Comparison of ENCODE assay signal across 10 cellular contexts in the genomic region with DNA sequence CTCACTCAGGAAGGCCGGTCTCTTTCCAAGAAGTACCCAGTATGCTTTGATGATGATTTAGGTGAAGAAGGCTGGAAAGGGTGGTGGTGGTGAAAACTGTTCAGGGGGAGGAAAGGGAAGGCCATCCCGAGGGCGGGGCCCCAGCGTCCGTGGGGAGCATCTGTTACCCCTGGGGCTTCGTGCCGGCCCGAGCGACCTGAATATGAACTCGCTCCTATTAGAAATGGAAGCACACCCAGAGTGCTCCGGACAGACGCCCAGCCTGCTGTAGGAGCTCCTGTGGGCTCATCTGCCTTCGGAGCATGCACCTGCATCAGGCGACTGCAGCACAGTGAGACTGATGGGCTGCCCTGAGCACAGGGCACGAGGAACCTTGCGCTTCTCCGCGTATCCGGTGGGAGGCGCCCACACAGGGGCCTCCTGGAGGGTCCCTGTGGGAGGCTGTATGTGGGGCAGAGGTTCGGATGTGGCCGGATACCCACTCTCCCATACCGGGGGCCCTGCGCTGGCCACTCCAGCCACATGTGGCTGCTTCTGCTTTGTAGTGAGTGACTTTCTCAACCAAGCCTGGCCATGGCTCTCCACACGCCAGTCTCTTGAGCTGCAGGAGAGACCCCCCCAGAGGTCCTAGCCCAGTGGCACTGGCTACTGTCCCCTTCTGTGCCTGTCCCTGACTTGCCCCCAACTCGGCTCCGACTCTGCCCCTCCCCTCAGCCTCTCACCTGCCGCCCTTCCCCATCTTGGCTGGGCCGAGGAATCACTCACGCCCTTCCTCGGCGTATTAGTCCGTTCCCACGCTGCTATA. TPM values are rescaled to one million over a fixed set of nuclear protein-coding genes. Genes with fewer than 3 reads are reported as not detected.
A peak's percentile ranks its signal among the peaks of the same experiment; 100 is the strongest.
DNase-seq lines count a peak whose midpoint lies in the region; ATAC-seq and TF ChIP-seq lines count a peak whose summit lies in the region.
"Had no signal": no experiment of that assay in that cellular context is flagged by ENCODE, and none has a peak within 500 bp of the region (broad histone marks: within the 10 kb centered on the region; RNA-seq: fewer than 3 reads in every experiment).

No MANE protein-coding gene starts in this region.

- peaks cover 0 to 2% (median 0%) of the 10 kb centered on the region in 3 experiments; a peak in 2 of 7 replicates for H3K36me3 Mint-ChIP-seq in H9 (ENCODE audit: insufficient read depth in 1 of 3, low read depth in 3 of 3)
- peaks cover 9% of the 10 kb centered on the region for H3K36me3 Mint-ChIP-seq in endothelial cell (ENCODE audit: low read depth, unreplicated experiment)
- no peaks in the 10 kb centered on the region for H3K36me3 Mint-ChIP-seq in osteocyte (ENCODE audit: unreplicated experiment)

- H3K27me3 ChIP-seq in BE2C (peaks cover 70% of the 10 kb centered on the region), H9 (ENCODE audit: insufficient read depth, low read length) (no peaks in the 10 kb centered on the region; the same call in 1 of the 2 replicates)

- DNase-seq in BE2C (peak; percentile 3), H9 (peak; percentile 29), endothelial cell (ENCODE audit: low spot score) (no peak), osteocyte (ENCODE audit: extremely low spot score, unreplicated experiment) (no peak), glomerular visceral epithelial cell (ENCODE audit: extremely low spot score) (no peak), T1000 (lab: John Stamatoyannopoulos, UW) (no peak)
- no peak for DNase-seq in effector CD8-positive, alpha-beta T cell (lab: John Stamatoyannopoulos, UW)
- DNase-seq: activated CD4-positive, alpha-beta T cell treated with anti-CD3 and anti-CD28 coated beads for 1 hour; NCI-H1048 had no signal

- ATAC-seq in GM18858 (IDR thresholded peaks at IDR 0.05; ENCODE audit: unreplicated experiment), result no peak

- no peak overlapping the region for H2BK5ac ChIP-seq in H9 (ENCODE audit: insufficient read length, low read length)

- H4K5ac ChIP-seq in H9 (ENCODE audit: insufficient read length, low read depth, low read length), result no peak overlapping the region

- no peak overlapping the region for H3K4me2 ChIP-seq in H9 (ENCODE audit: insufficient read depth, insufficient read length, low read length)

- no peaks in the 10 kb centered on the region for H3K9me3 ChIP-seq in BE2C
- no peaks in the 10 kb centered on the region for H3K9me3 ChIP-seq in H9 (ENCODE audit: control insufficient read depth, low read depth, low read length)

- no peak overlapping the region for H2AK5ac ChIP-seq in H9 (ENCODE audit: insufficient read length, low read length)

- no peak overlapping the region for H2BK15ac ChIP-seq in H9 (ENCODE audit: low read depth, low read length)

- no CpG with 5 or more reads among the region's 34 CpGs for WGBS in H9 (ENCODE audit: extremely low coverage, insufficient read length, low lambda C conversion rate)

- H3K4me1 Mint-ChIP-seq in H9, result peaks cover 4 to 7% of the 10 kb centered on the region in 2 experiments
- peaks cover 8% of the 10 kb centered on the region for H3K4me1 Mint-ChIP-seq in endothelial cell (ENCODE audit: unreplicated experiment)
- peaks cover 53% of the 10 kb centered on the region for H3K4me1 Mint-ChIP-seq in osteocyte (ENCODE audit: unreplicated experiment)

- H3K27ac Mint-ChIP-seq in H9 (no peak overlapping the region), endothelial cell (ENCODE audit: unreplicated experiment) (peak overlapping the region; percentile 3), osteocyte (ENCODE audit: unreplicated experiment) (peak overlapping the region; percentile 93)

- no peak overlapping the region for H2BK12ac ChIP-seq in H9 (ENCODE audit: insufficient read length, low read depth, low read length)

- TF ChIP-seq CTCF in BE2C (IDR thresholded peaks at IDR 0.05; ENCODE audit: low read depth, low read length) (no peak), H9 (conservative IDR thresholded peaks at IDR 0.05) (no peak), endothelial cell (IDR thresholded peaks at IDR 0.05; ENCODE audit: unreplicated experiment) (no peak), osteocyte (IDR thresholded peaks at IDR 0.05) (no peak)

- no peak overlapping the region for H3T11ph ChIP-seq in H9 (ENCODE audit: low read length)

- H3K79me1 ChIP-seq in H9 (ENCODE audit: insufficient read depth, low read depth, low read length, poor library complexity, severe bottlenecking), result no peaks in the 10 kb centered on the region

- H4K20me1 ChIP-seq in H9 (ENCODE audit: control insufficient read depth, insufficient read depth, insufficient read length), result no peaks in the 10 kb centered on the region

- no peaks in the 10 kb centered on the region for H3K23me2 ChIP-seq in H9 (ENCODE audit: insufficient read length, low read depth, low read length, poor library complexity, severe bottlenecking)

- H3K9me3 Mint-ChIP-seq in H9 (peaks cover 0 to 5% of the 10 kb centered on the region in 2 experiments; a peak in 3 of 5 replicates), endothelial cell (ENCODE audit: unreplicated experiment) (no peaks in the 10 kb centered on the region), osteocyte (ENCODE audit: unreplicated experiment) (no peaks in the 10 kb centered on the region)

- no peak overlapping the region for H3K27ac ChIP-seq in H9 (ENCODE audit: insufficient read length, low read depth, low read length)

- no peaks in the 10 kb centered on the region for H3K79me2 ChIP-seq in H9 (ENCODE audit: insufficient read depth, low read length)

- H3K4ac ChIP-seq in H9 (ENCODE audit: low read depth, low read length), result no peak overlapping the region

- no peak overlapping the region for H3K56ac ChIP-seq in H9 (ENCODE audit: insufficient read length, low read depth, low read length)

- H3K9ac ChIP-seq in H9 (ENCODE audit: extremely low read depth, insufficient read length, low read length), result no peak overlapping the region

- no peak overlapping the region for H4K91ac ChIP-seq in H9 (ENCODE audit: insufficient read length, low read depth, low read length)

- no peak overlapping the region for H2BK120ac ChIP-seq in H9 (ENCODE audit: low read depth, low read length, poor library complexity, severe bottlenecking)

- no peak overlapping the region for H3K23ac ChIP-seq in H9 (ENCODE audit: insufficient read length, low read depth, low read length)

- H3K4me3 ChIP-seq in BE2C (ENCODE audit: low read depth, low read length), result no peak overlapping the region

- H3K4me3 Mint-ChIP-seq in H9, result no peak overlapping the region; a peak in 1 of 5 replicates
- H3K4me3 Mint-ChIP-seq in endothelial cell (ENCODE audit: unreplicated experiment), result no peak overlapping the region
- H3K4me3 Mint-ChIP-seq in osteocyte (ENCODE audit: unreplicated experiment), result no peak overlapping the region

- no peaks in the 10 kb centered on the region for H3K36me3 ChIP-seq in BE2C

- H3K27me3 Mint-ChIP-seq in H9 (ENCODE audit: low read depth) (peaks cover 63% of the 10 kb centered on the region), endothelial cell (ENCODE audit: unreplicated experiment) (peaks cover 24% of the 10 kb centered on the region), osteocyte (ENCODE audit: unreplicated experiment) (peaks cover 3% of the 10 kb centered on the region)

- no peak overlapping the region for H3K14ac ChIP-seq in H9 (ENCODE audit: insufficient read depth, low read length)

- H3K4me1 ChIP-seq in BE2C, result no peaks in the 10 kb centered on the region
- H3K4me1 ChIP-seq in H9 (ENCODE audit: insufficient read depth, low read length), result no peaks in the 10 kb centered on the region; the same call in 1 of the 2 replicates

- H2AFZ ChIP-seq in H9 (ENCODE audit: low read length), result no peak overlapping the region

- H4K8ac ChIP-seq in H9 (replicated peaks; ENCODE audit: insufficient read length, low read depth, low read length), result no peak overlapping the region

- no peak overlapping the region for H3K18ac ChIP-seq in H9 (ENCODE audit: insufficient read length, low read depth, low read length)

- H2BK20ac ChIP-seq in H9 (ENCODE audit: low read depth, low read length, poor library complexity, severe bottlenecking), result no peak overlapping the region

RNA-seq across cellular contexts. Expression of gene FGFRL1, which starts 36.8 kb away (rescaled TPM):
- 0.19 TPM for polyA plus RNA-seq in BE2C (2012; ENCODE audit: insufficient read depth, insufficient read length, low read depth)
- total RNA-seq in H9 (2021), result 25.8 and 26.1 TPM in 2 replicates
- total RNA-seq in endothelial cell (ENCODE audit: unreplicated experiment), result 5.2 TPM
- 56.9 and 59.8 TPM in 2 replicates for total RNA-seq in osteocyte

RNA-seq across cellular contexts. Expression of gene SLC26A1, which starts 55.0 kb away (rescaled TPM):
- 1.6 TPM for polyA plus RNA-seq in BE2C (2012; ENCODE audit: insufficient read depth, insufficient read length, low read depth)
- total RNA-seq in H9 (2021) (0.09 and 0.13 TPM in 2 replicates), endothelial cell (ENCODE audit: unreplicated experiment) (not detected), osteocyte (0.78 and 0.83 TPM in 2 replicates)

Comparison
In these comparisons a context has a peak if more than half of its experiments do, and no peak if none do; other contexts are left out.
1. DNase-seq: peak in BE2C (single experiment) and H9 (single experiment); none in endothelial cell (single experiment), osteocyte (single experiment), glomerular visceral epithelial cell (single experiment), T1000 (single experiment) and effector CD8-positive, alpha-beta T cell (single experiment).
2. H3K27ac Mint-ChIP-seq: peak in endothelial cell (single experiment) and osteocyte (single experiment); none in H9 (0 of 3).